8 cellular contexts compared by ENCODE assay signal in genomic region chr1:23556661-23557470, GRCh38. TPM values are rescaled to one million over a fixed set of nuclear protein-coding genes. Genes with fewer than 3 reads are reported as not detected.
A peak's percentile ranks its signal among the peaks of the same experiment; 100 is the strongest.
DNase-seq lines count a peak whose midpoint lies in the region; ATAC-seq, FAIRE-seq and TF ChIP-seq lines count a peak whose summit lies in the region.

No MANE protein-coding gene starts in this region.

- H3K9me3 ChIP-seq in GM23248 (ENCODE audit: low read depth) (no peaks in the 10 kb centered on the region), iPS-18c (ENCODE audit: control insufficient read depth, insufficient read depth, low read length) (no peaks in the 10 kb centered on the region), subcutaneous abdominal adipose tissue (ENCODE audit: control insufficient read depth in 5 of 5, low read length in 5 of 5) (no peaks in the 10 kb centered on the region)

- no peak overlapping the region for H3K27ac Mint-ChIP-seq in activated T-cell treated with anti-CD3 and anti-CD28 coated beads, Interleukin-2, amount 50 U/mL, for 72 hours

- no peak overlapping the region for H2AFZ ChIP-seq in GM23248

- H3K4me1 Mint-ChIP-seq in activated T-cell treated with anti-CD3 and anti-CD28 coated beads, Interleukin-2, amount 50 U/mL, for 72 hours (ENCODE audit: low read depth) = peaks cover 72% of the 10 kb centered on the region

- H3K36me3 Mint-ChIP-seq in activated T-cell treated with anti-CD3 and anti-CD28 coated beads, Interleukin-2, amount 50 U/mL, for 72 hours (ENCODE audit: insufficient read depth in 2 of 2) = peaks cover 0 to 3% of the 10 kb centered on the region in 2 donors

- DNase-seq in GM23248 (peak; percentile 81), D721Med (ENCODE audit: insufficient read length, low spot score) (no peak), SIG-M5 treated with dmso at 0.1 percent for 504 hours (lab: John Stamatoyannopoulos, UW; ENCODE audit: unreplicated experiment) (no peak)
- DNase-seq in activated T-cell treated with anti-CD3 and anti-CD28 coated beads, Interleukin-2, amount 50 U/mL, for 72 hours = no peak

- H3K27ac ChIP-seq in 22Rv1 (peak overlapping the region; percentile 100), GM23248 (peak overlapping the region; percentile 100), subcutaneous abdominal adipose tissue (ENCODE audit: low read depth, low read length) (peak overlapping the region; percentile 96)

- H3K4me3 Mint-ChIP-seq in activated T-cell treated with anti-CD3 and anti-CD28 coated beads, Interleukin-2, amount 50 U/mL, for 72 hours = peak overlapping the region; percentile 93 to 96

- in situ Hi-C loops in GM23248 (cut with MboI) = no loop called here

- TF ChIP-seq CTCF in 22Rv1 (IDR thresholded peaks at IDR 0.05) (no peak), D721Med (IDR thresholded peaks at IDR 0.05; ENCODE audit: insufficient read depth, missing control alignments) (no peak)

- WGBS in GM23248 (ENCODE audit: low coverage in 1 of 2, low lambda C conversion rate in 2 of 2, missing lambda C conversion rate in 2 of 2), 2 experiments = 58 to 60% methylated on average over 4 of the region's 4 CpGs

- H3F3A ChIP-seq in GM23248 (ENCODE audit: insufficient read depth) = peaks cover 61% of the 10 kb centered on the region

- H3K9me2 ChIP-seq in GM23248 (ENCODE audit: insufficient read depth) = no peaks in the 10 kb centered on the region

- H3K4me3 ChIP-seq in GM23248 (peak overlapping the region; percentile 98), iPS-18c (ENCODE audit: insufficient read depth, low read depth, low read length) (peak overlapping the region; percentile 79; the same call in 1 of the 2 replicates), subcutaneous abdominal adipose tissue (ENCODE audit: low read depth in 1 of 5, low read length in 5 of 5) (peak overlapping the region; percentile 12 to 99 (median 87))

- no peaks in the 10 kb centered on the region for H3K9me3 Mint-ChIP-seq in activated T-cell treated with anti-CD3 and anti-CD28 coated beads, Interleukin-2, amount 50 U/mL, for 72 hours

- peak overlapping the region; percentile 100 for H3K9ac ChIP-seq in GM23248
- peak overlapping the region in 3 of 5 donors; percentile 7 to 79 (median 23) for H3K9ac ChIP-seq in subcutaneous abdominal adipose tissue (ENCODE audit: low read length in 5 of 5)

- no peak for FAIRE-seq in D721Med (lab: Jason Lieb, UNC)

- H4K20me1 ChIP-seq in GM23248 (ENCODE audit: insufficient read depth) = no peaks in the 10 kb centered on the region

- ATAC-seq in activated T-cell treated with anti-CD3 and anti-CD28 coated beads, Interleukin-2, amount 50 U/mL, for 72 hours (replicated peaks in 1 of 2) = no peak
- no peak for ATAC-seq in HG03432 (IDR thresholded peaks at IDR 0.05; ENCODE audit: unreplicated experiment)

- H3K27me3 Mint-ChIP-seq in activated T-cell treated with anti-CD3 and anti-CD28 coated beads, Interleukin-2, amount 50 U/mL, for 72 hours (ENCODE audit: low read depth) = peaks cover 13% of the 10 kb centered on the region

- H3K36me3 ChIP-seq in GM23248 (ENCODE audit: low read depth) (peaks cover 7% of the 10 kb centered on the region), subcutaneous abdominal adipose tissue (ENCODE audit: control insufficient read depth in 5 of 5, insufficient read depth in 5 of 5, low read length in 5 of 5) (peaks cover 0 to 5% (median 0%) of the 10 kb centered on the region in 5 donors)

- H3K27me3 ChIP-seq in GM23248 (replicated peaks; ENCODE audit: insufficient read depth) (no peaks in the 10 kb centered on the region), subcutaneous abdominal adipose tissue (ENCODE audit: control insufficient read depth in 5 of 5, insufficient read depth in 4 of 5, low read length in 5 of 5) (peaks cover 0 to 4% (median 0%) of the 10 kb centered on the region in 5 donors)

- peaks cover 52% of the 10 kb centered on the region for H3K4me1 ChIP-seq in GM23248 (ENCODE audit: insufficient read depth)
- peaks cover 27 to 81% (median 69%) of the 10 kb centered on the region in 5 donors for H3K4me1 ChIP-seq in subcutaneous abdominal adipose tissue (ENCODE audit: control insufficient read depth in 5 of 5, insufficient read depth in 5 of 5, low read length in 5 of 5)

- peak overlapping the region; percentile 82 for H3K4me2 ChIP-seq in GM23248 (ENCODE audit: unreplicated experiment)

- H3K79me2 ChIP-seq in GM23248 (ENCODE audit: insufficient read depth) = peaks cover 32% of the 10 kb centered on the region

RNA-seq across cellular contexts. Expression of gene ID3, which starts 2.4 kb away (rescaled TPM):
- 332 and 376 TPM in 2 replicates for total RNA-seq in GM23248 (2014; rRNA removed; shearing (Covaris generic))
- 680 and 684 TPM in 2 replicates for polyA plus RNA-seq in GM23248 (2016; fragmentation: Nextera tagmentation; extraction: Ambion mirVana)
- total RNA-seq in activated T-cell treated with anti-CD3 and anti-CD28 coated beads, Interleukin-2, amount 50 U/mL, for 72 hours = 10 to 100 TPM; 32.3 to 37.2 TPM

RNA-seq across cellular contexts. Expression of gene E2F2, which starts 25.8 kb away (rescaled TPM):
- total RNA-seq in GM23248 (2014; rRNA removed; shearing (Covaris generic)) = 1.1 and 1.2 TPM in 2 replicates
- 0.20 and 0.51 TPM in 2 replicates for polyA plus RNA-seq in GM23248 (2016; fragmentation: Nextera tagmentation; extraction: Ambion mirVana)
- total RNA-seq in activated T-cell treated with anti-CD3 and anti-CD28 coated beads, Interleukin-2, amount 50 U/mL, for 72 hours = 10 to 100 TPM; 19.9 to 24.7 TPM
